17 cellular contexts compared by ENCODE assay signal in genomic region chr4:133588306-133588705, GRCh38.
DNase-seq lines count a peak whose midpoint lies in the region; ATAC-seq, FAIRE-seq and TF ChIP-seq lines count a peak whose summit lies in the region.
"Had no signal": no experiment of that assay in that cellular context is flagged by ENCODE, and none has a peak within 500 bp of the region (broad histone marks: within the 10 kb centered on the region; RNA-seq: fewer than 3 reads in every experiment).

No MANE protein-coding gene starts in this region.

- no peak overlapping the region for H3K27ac Mint-ChIP-seq in astrocyte (ENCODE audit: unreplicated experiment)
- H3K27ac Mint-ChIP-seq in endodermal cell, result no peak overlapping the region
- no peak overlapping the region for H3K27ac Mint-ChIP-seq in activated T-cell treated with anti-CD3 and anti-CD28 coated beads, Interleukin-2, amount 50 U/mL, for 72 hours
- H3K27ac Mint-ChIP-seq: B cell; CD8-positive, alpha-beta T cell; H9 had no signal

- H3K4me3 Mint-ChIP-seq in astrocyte (ENCODE audit: unreplicated experiment) (no peak overlapping the region), endodermal cell (no peak overlapping the region)
- H3K4me3 Mint-ChIP-seq in activated T-cell treated with anti-CD3 and anti-CD28 coated beads, Interleukin-2, amount 50 U/mL, for 72 hours, result no peak overlapping the region
- H3K4me3 Mint-ChIP-seq: B cell; CD8-positive, alpha-beta T cell; H9 had no signal

- H3K27me3 ChIP-seq in astrocyte (ENCODE audit: insufficient read depth, low read length), result no peaks in the 10 kb centered on the region
- no peaks in the 10 kb centered on the region for H3K27me3 ChIP-seq in endodermal cell (ENCODE audit: control insufficient read depth, insufficient read depth, low read length, poor library complexity, severe bottlenecking)
- H3K27me3 ChIP-seq: BLaER1 treated with 17β-estradiol and CSF1 and Interleukin-3, amounts not matched to agents 10 nM and 100 nM had no signal

- no peaks in the 10 kb centered on the region for H3K36me3 ChIP-seq in astrocyte (ENCODE audit: insufficient read depth, low read length)
- H3K36me3 ChIP-seq in endodermal cell (ENCODE audit: control insufficient read depth, insufficient read depth, low read length), result no peaks in the 10 kb centered on the region
- H3K36me3 ChIP-seq: BLaER1 treated with 17β-estradiol and CSF1 and Interleukin-3, amounts not matched to agents 10 nM and 100 nM had no signal

- no peak overlapping the region for H3K4me2 ChIP-seq in astrocyte (ENCODE audit: low read length)
- H3K4me2 ChIP-seq: BLaER1 treated with 17β-estradiol and CSF1 and Interleukin-3, amounts not matched to agents 10 nM and 100 nM had no signal

- no peak overlapping the region for H3K9ac ChIP-seq in astrocyte (ENCODE audit: low read length)
- H3K9ac ChIP-seq in endodermal cell (ENCODE audit: extremely low read depth, low read length, poor library complexity, severe bottlenecking), result no peak overlapping the region
- H3K9ac ChIP-seq: BLaER1 treated with 17β-estradiol and CSF1 and Interleukin-3, amounts not matched to agents 10 nM and 100 nM had no signal

- H3K4me1 Mint-ChIP-seq in astrocyte (ENCODE audit: low read depth, unreplicated experiment), result no peaks in the 10 kb centered on the region
- peaks cover 19% of the 10 kb centered on the region for H3K4me1 Mint-ChIP-seq in endodermal cell
- H3K4me1 Mint-ChIP-seq in activated T-cell treated with anti-CD3 and anti-CD28 coated beads, Interleukin-2, amount 50 U/mL, for 72 hours (ENCODE audit: low read depth), result no peaks in the 10 kb centered on the region
- H3K4me1 Mint-ChIP-seq: B cell had no signal

- no peak overlapping the region for H2AFZ ChIP-seq in astrocyte (ENCODE audit: low read depth, low read length)

- H3K4me3 ChIP-seq in astrocyte (ENCODE audit: insufficient read depth, low read depth, low read length) (no peak overlapping the region), endodermal cell (ENCODE audit: low read length) (peak overlapping the region; percentile 32)
- H3K4me3 ChIP-seq: BLaER1 treated with 17β-estradiol and CSF1 and Interleukin-3, amounts not matched to agents 10 nM and 100 nM; GM12878 had no signal

- DNase-seq in EH (ENCODE audit: low read depth) (peak; percentile 34), astrocyte (ENCODE audit: low read depth) (peak; percentile 84), endodermal cell (no peak), iris pigment epithelial cell (ENCODE audit: low read depth) (peak; percentile 15), NCI-H2227 (lab: John Stamatoyannopoulos, UW; ENCODE audit: unreplicated experiment) (no peak), 8988T (no peak)
- no peak for DNase-seq in activated T-cell treated with anti-CD3 and anti-CD28 coated beads, Interleukin-2, amount 50 U/mL, for 72 hours
- DNase-seq: Calu3; CD8-positive, alpha-beta T cell; DMS79 treated with DMSO at 0.1 percent for 48 hours; EL; H9 had no signal

- no peaks in the 10 kb centered on the region for H4K20me1 ChIP-seq in astrocyte (ENCODE audit: insufficient read depth, low read length)
- H4K20me1 ChIP-seq: BLaER1 treated with 17β-estradiol and CSF1 and Interleukin-3, amounts not matched to agents 10 nM and 100 nM had no signal

- TF ChIP-seq CTCF in astrocyte (IDR thresholded peaks at IDR 0.05; ENCODE audit: insufficient read depth, low read depth, low read length) (no peak), endodermal cell (conservative IDR thresholded peaks at IDR 0.05) (no peak)

- no peak for ATAC-seq in activated T-cell treated with anti-CD3 and anti-CD28 coated beads, Interleukin-2, amount 50 U/mL, for 72 hours (replicated peaks in 1 of 2)
- ATAC-seq in HG03045 (IDR thresholded peaks at IDR 0.05; ENCODE audit: unreplicated experiment), result no peak
- ATAC-seq: CD8-positive, alpha-beta T cell; GM12878 had no signal

- H3K36me3 Mint-ChIP-seq in astrocyte (ENCODE audit: low read depth, unreplicated experiment), result no peaks in the 10 kb centered on the region
- peaks cover 8% of the 10 kb centered on the region for H3K36me3 Mint-ChIP-seq in endodermal cell (ENCODE audit: low read depth)
- H3K36me3 Mint-ChIP-seq in activated T-cell treated with anti-CD3 and anti-CD28 coated beads, Interleukin-2, amount 50 U/mL, for 72 hours (ENCODE audit: insufficient read depth in 2 of 2), result no peaks in the 10 kb centered on the region
- H3K36me3 Mint-ChIP-seq: CD8-positive, alpha-beta T cell had no signal

- H3K79me2 ChIP-seq in astrocyte (ENCODE audit: insufficient read depth, low read length), result no peaks in the 10 kb centered on the region

- FAIRE-seq in astrocyte (lab: Jason Lieb, UNC), result no peak
- FAIRE-seq: GM12878, H1 had no signal

- H3K27me3 Mint-ChIP-seq in astrocyte (ENCODE audit: low read depth, unreplicated experiment) (no peaks in the 10 kb centered on the region), endodermal cell (ENCODE audit: insufficient read depth) (peaks cover 3% of the 10 kb centered on the region)
- H3K27me3 Mint-ChIP-seq in activated T-cell treated with anti-CD3 and anti-CD28 coated beads, Interleukin-2, amount 50 U/mL, for 72 hours (ENCODE audit: low read depth), result no peaks in the 10 kb centered on the region
- H3K27me3 Mint-ChIP-seq: B cell had no signal

- H3K4me1 ChIP-seq in astrocyte (ENCODE audit: insufficient read depth, low read length) (no peaks in the 10 kb centered on the region), endodermal cell (ENCODE audit: control insufficient read depth, insufficient read depth, low read length) (peaks cover 14% of the 10 kb centered on the region)

- H3K9me3 ChIP-seq in astrocyte (ENCODE audit: insufficient read depth, low read depth, low read length), result no peaks in the 10 kb centered on the region
- peaks cover 12% of the 10 kb centered on the region for H3K9me3 ChIP-seq in endodermal cell (ENCODE audit: control insufficient read depth, low read length)
- H3K9me3 ChIP-seq: BLaER1 treated with 17β-estradiol and CSF1 and Interleukin-3, amounts not matched to agents 10 nM and 100 nM had no signal

- WGBS in endodermal cell (ENCODE audit: insufficient coverage in 1 of 2, insufficient read length in 1 of 2), 2 experiments, result 95 to 100% methylated on average over 2 of the region's 2 CpGs

- no peaks in the 10 kb centered on the region for H3K9me3 Mint-ChIP-seq in astrocyte (ENCODE audit: unreplicated experiment)
- H3K9me3 Mint-ChIP-seq in endodermal cell, result peaks cover 11% of the 10 kb centered on the region
- H3K9me3 Mint-ChIP-seq in activated T-cell treated with anti-CD3 and anti-CD28 coated beads, Interleukin-2, amount 50 U/mL, for 72 hours, result peaks cover 1 to 2% of the 10 kb centered on the region in 2 donors

- H3K27ac ChIP-seq in astrocyte (ENCODE audit: low read depth, low read length) (no peak overlapping the region), endodermal cell (ENCODE audit: low read depth, low read length) (no peak overlapping the region)
- H3K27ac ChIP-seq: BLaER1 treated with 17β-estradiol and CSF1 and Interleukin-3, amounts not matched to agents 10 nM and 100 nM had no signal

Comparison
In these comparisons a context has a peak if more than half of its experiments do, and no peak if none do; other contexts are left out.
1. DNase-seq: peak in EH (single experiment), astrocyte (single experiment) and iris pigment epithelial cell (single experiment); none in endodermal cell (single experiment), NCI-H2227 (single experiment), activated T-cell treated with anti-CD3 and anti-CD28 coated beads, Interleukin-2, amount 50 U/mL, for 72 hours (0 of 2) and 8988T (single experiment).